Comparison of ENCODE assay signal across 12 cellular contexts in the genomic region with DNA sequence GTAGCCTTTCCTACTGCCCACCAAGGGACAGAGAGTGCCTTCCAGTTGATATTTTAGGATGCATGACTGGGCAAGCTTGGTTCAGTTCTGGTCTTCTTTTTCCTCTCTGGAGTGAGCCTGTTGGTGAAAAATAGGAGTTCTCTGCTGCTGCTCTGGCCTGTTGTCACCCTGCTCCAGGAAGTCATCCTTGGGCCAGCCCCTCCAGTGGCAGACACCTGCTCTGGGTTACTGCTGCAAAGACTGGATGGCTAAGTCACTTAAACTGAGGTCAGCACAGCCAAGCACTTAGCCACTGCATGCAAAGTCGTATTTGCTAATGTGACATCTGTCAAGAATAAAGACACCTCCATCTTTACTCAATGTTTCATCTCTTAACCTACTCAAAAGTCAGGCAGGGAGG.
"Had no signal": no experiment of that assay in that cellular context is flagged by ENCODE, and none has a peak within 500 bp of the region (broad histone marks: within the 10 kb centered on the region; RNA-seq: fewer than 3 reads in every experiment).

No MANE protein-coding gene starts in this region.

- H3K9me3 Mint-ChIP-seq: activated naive CD4-positive, alpha-beta T cell treated with anti-CD3 and anti-CD28 coated beads, Interleukin-2, amount 50 U/mL, for 24 hours; activated T-cell treated with anti-CD3 and anti-CD28 coated beads, Interleukin-2, amount 50 U/mL, for 72 hours; dendritic cell treated with granulocyte-macrophage colony-stimulating factor and Interleukin-4, amounts not matched to agents 40 ng/mL and 50 ng/mL, for 4 days had no signal

- H3K36me3 Mint-ChIP-seq: activated naive CD4-positive, alpha-beta T cell treated with anti-CD3 and anti-CD28 coated beads, Interleukin-2, amount 50 U/mL, for 24 hours; neural progenitor cell had no signal

- H3K27me3 Mint-ChIP-seq: activated naive CD4-positive, alpha-beta T cell treated with anti-CD3 and anti-CD28 coated beads, Interleukin-2, amount 50 U/mL, for 24 hours had no signal

- H3K4me3 Mint-ChIP-seq: activated naive CD4-positive, alpha-beta T cell treated with anti-CD3 and anti-CD28 coated beads, Interleukin-2, amount 50 U/mL, for 24 hours; activated T-cell treated with anti-CD3 and anti-CD28 coated beads, Interleukin-2, amount 50 U/mL, for 72 hours; dendritic cell treated with granulocyte-macrophage colony-stimulating factor and Interleukin-4, amounts not matched to agents 40 ng/mL and 50 ng/mL, for 4 days; neural progenitor cell had no signal

- H3K27ac Mint-ChIP-seq: activated naive CD4-positive, alpha-beta T cell treated with anti-CD3 and anti-CD28 coated beads, Interleukin-2, amount 50 U/mL, for 24 hours; activated T-cell treated with anti-CD3 and anti-CD28 coated beads, Interleukin-2, amount 50 U/mL, for 72 hours; dendritic cell treated with granulocyte-macrophage colony-stimulating factor and Interleukin-4, amounts not matched to agents 40 ng/mL and 50 ng/mL, for 4 days; neural progenitor cell; progenitor cell of endocrine pancreas had no signal

- DNase-seq: activated CD4-positive, alpha-beta T cell treated with anti-CD3 and anti-CD28 coated beads, Interleukin-2, amount 50 U/mL, for 1 hour; activated effector memory CD4-positive, alpha-beta T cell treated with anti-CD3 and anti-CD28 coated beads, Interleukin-2, amount 50 U/mL, for 16 hours; activated T-cell treated with anti-CD3 and anti-CD28 coated beads, Interleukin-2, amount 50 U/mL, for 72 hours; effector memory CD4-positive, alpha-beta T cell; heart right ventricle; kidney glomerular epithelial cell; left ventricle myocardium superior; trophoblast cell had no signal

- ATAC-seq: activated T-cell treated with anti-CD3 and anti-CD28 coated beads, Interleukin-2, amount 50 U/mL, for 72 hours; left ventricle myocardium superior had no signal
